12 cellular contexts compared by ENCODE assay signal in the genomic region with DNA sequence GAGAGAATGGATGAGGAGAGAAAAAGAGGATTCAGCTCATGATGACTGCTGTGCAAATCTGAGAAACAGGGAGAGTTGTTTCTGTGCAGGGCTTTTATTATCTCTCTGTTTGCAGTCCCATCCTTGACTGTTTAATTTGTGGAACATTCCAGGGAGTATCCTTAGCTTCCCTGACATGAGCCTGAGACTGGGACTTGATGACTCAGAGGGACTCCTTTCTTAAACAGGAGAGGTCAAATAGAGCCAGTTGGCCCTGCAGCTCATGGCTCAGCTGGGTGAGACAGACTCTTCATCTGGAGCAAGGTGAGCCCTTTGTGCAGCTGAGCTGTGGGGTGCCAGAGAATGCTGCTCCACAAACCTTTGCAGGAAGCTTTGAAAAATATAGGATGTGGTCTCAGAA. TPM values are rescaled to one million over a fixed set of nuclear protein-coding genes. Genes with fewer than 3 reads are reported as not detected.
A peak's percentile ranks its signal among the peaks of the same experiment; 100 is the strongest.
DNase-seq lines count a peak whose midpoint lies in the region; ATAC-seq and TF ChIP-seq lines count a peak whose summit lies in the region.
"Had no signal": no experiment of that assay in that cellular context is flagged by ENCODE, and none has a peak within 500 bp of the region (broad histone marks: within the 10 kb centered on the region; RNA-seq: fewer than 3 reads in every experiment).

No MANE protein-coding gene starts in this region.

- TF ChIP-seq CTCF in body of pancreas (IDR thresholded peaks at IDR 0.05) (no peak), mesothelial cell of epicardium (IDR thresholded peaks at IDR 0.05; ENCODE audit: unreplicated experiment) (no peak)

- peak; percentile 21 for ATAC-seq in body of pancreas
- ATAC-seq in GM18861 (IDR thresholded peaks at IDR 0.05; ENCODE audit: unreplicated experiment), result no peak

- no peaks in the 10 kb centered on the region for H3K36me3 Mint-ChIP-seq in mesothelial cell of epicardium

- no peaks in the 10 kb centered on the region for H3K27me3 Mint-ChIP-seq in mesothelial cell of epicardium (ENCODE audit: low read depth)
- H3K27me3 Mint-ChIP-seq: CD4-positive, alpha-beta T cell had no signal

- H3K4me3 ChIP-seq in body of pancreas, result no peak overlapping the region

- no peaks in the 10 kb centered on the region for H3K27me3 ChIP-seq in body of pancreas

- H3K9me3 Mint-ChIP-seq in mesothelial cell of epicardium, result no peaks in the 10 kb centered on the region

- peak overlapping the region; percentile 50 for H3K27ac Mint-ChIP-seq in mesothelial cell of epicardium
- H3K27ac Mint-ChIP-seq: CD4-positive, alpha-beta T cell had no signal

- no peaks in the 10 kb centered on the region for H3K9me3 ChIP-seq in body of pancreas

- intact Hi-C loops in body of pancreas (cut with DNase I), result no loop called here

- no peaks in the 10 kb centered on the region for H3K36me3 ChIP-seq in body of pancreas (replicated peaks in 1 of 2; ENCODE audit: insufficient read depth in 1 of 2, low read depth in 2 of 2)

- no peak overlapping the region for H3K27ac ChIP-seq in body of pancreas

- H3K4me1 Mint-ChIP-seq in mesothelial cell of epicardium, result peaks cover 33% of the 10 kb centered on the region

- no peak overlapping the region for H3K4me3 Mint-ChIP-seq in mesothelial cell of epicardium
- H3K4me3 Mint-ChIP-seq: CD4-positive, alpha-beta T cell had no signal

- DNase-seq in DMS153 treated with DMSO at 0.1 percent for 48 hours (lab: John Stamatoyannopoulos, UW; ENCODE audit: unreplicated experiment) (peak; percentile 17), LHCN-M2 (ENCODE audit: low read depth) (peak; percentile 91), body of pancreas (peak in 1 of 4 donors; percentile 21), mesothelial cell of epicardium (ENCODE audit: low spot score in 2 of 2, unreplicated experiment in 2 of 2) (no peak), middle frontal gyrus (ENCODE audit: extremely low spot score, low spot score) (no peak), NCI-H526 treated with DMSO at 0.1 percent for 48 hours (lab: John Stamatoyannopoulos, UW) (no peak), KG1 (lab: John Stamatoyannopoulos, UW) (no peak)
- DNase-seq: activated CD8-positive, alpha-beta memory T cell treated with anti-CD3 and anti-CD28 coated beads, Interleukin-2, amount 50 U/mL, for 48 hours; aorta; CD4-positive, alpha-beta T cell; NCI-H1048 had no signal

- peaks cover 20% of the 10 kb centered on the region for H3K4me1 ChIP-seq in body of pancreas

- no peak for TF ChIP-seq POLR2A in body of pancreas (IDR thresholded peaks at IDR 0.05)

RNA-seq across cellular contexts. Expression of gene ARHGAP24, which starts 14.3 kb away (rescaled TPM):
- total RNA-seq in LHCN-M2 (2014; rRNA removed), result 24.5 and 35.7 TPM in 2 replicates
- polyA plus RNA-seq in LHCN-M2 (2012), result 14.6 TPM
- total RNA-seq in body of pancreas, result 100 to 1,000 TPM in 1 of 2 donors, 10 to 100 TPM in 1; 43.3 to 113 TPM
- total RNA-seq in mesothelial cell of epicardium, result 15.0 to 16.7 TPM (median 15.2 TPM) in 3 replicates

Comparison
In these comparisons a context has a peak if more than half of its experiments do, and no peak if none do; other contexts are left out.
1. DNase-seq: peak in DMS153 treated with DMSO at 0.1 percent for 48 hours (single experiment) and LHCN-M2 (single experiment); none in mesothelial cell of epicardium (0 of 2), middle frontal gyrus (single experiment), NCI-H526 treated with DMSO at 0.1 percent for 48 hours (single experiment) and KG1 (single experiment).